ENCODE assay signal across 27 cellular contexts in genomic region chr17:73506470-73507435, GRCh38.
DNase-seq lines count a peak whose midpoint lies in the region; ATAC-seq, FAIRE-seq and TF ChIP-seq lines count a peak whose summit lies in the region.
"Had no signal": no experiment of that assay in that cellular context is flagged by ENCODE, and none has a peak within 500 bp of the region (broad histone marks: within the 10 kb centered on the region; RNA-seq: fewer than 3 reads in every experiment).

No MANE protein-coding gene starts in this region.

- POLR2A ChIA-PET in HepG2 (lab: Yijun Ruan, JAX): no interaction called here

- H3K4me1 ChIP-seq in HepG2 (ENCODE audit: insufficient read depth, low read length) (no peaks in the 10 kb centered on the region), right lobe of liver (no peaks in the 10 kb centered on the region)
- H3K4me1 ChIP-seq: A549, ascending aorta had no signal

- H3K4me3 ChIP-seq in HepG2 (replicated peaks in 1 of 3; ENCODE audit: insufficient read depth in 1 of 3, low read depth in 2 of 3, low read length in 3 of 3): no peak overlapping the region
- no peak overlapping the region for H3K4me3 ChIP-seq in right lobe of liver
- H3K4me3 ChIP-seq: A549, ascending aorta, skin epidermis had no signal

- intact Hi-C loops in HepG2 (cut with micrococcal nuclease; ENCODE audit: unreplicated experiment) (no loop called here), right lobe of liver (cut with DNase I) (no loop called here)

- TF ChIP-seq RAD21 in HepG2 (CRISPR knock-in tag; IDR thresholded peaks at IDR 0.05): no peak

- no peak overlapping the region for H2AFZ ChIP-seq in HepG2 (ENCODE audit: low read length)

- CTCF ChIA-PET in HepG2 (lab: Yijun Ruan, JAX; ENCODE audit: low intra/inter-chr PET ratio, low total read pairs): no interaction called here

- H4K20me1 ChIP-seq in HepG2 (ENCODE audit: insufficient read depth, low read length): no peaks in the 10 kb centered on the region

- H3K4me3 Mint-ChIP-seq in chondrocyte (ENCODE audit: unreplicated experiment): no peak overlapping the region
- no peak overlapping the region for H3K4me3 Mint-ChIP-seq in glutamatergic neuron (ENCODE audit: unreplicated experiment)
- H3K4me3 Mint-ChIP-seq in progenitor cell of endocrine pancreas (ENCODE audit: low read depth): no peak overlapping the region
- H3K4me3 Mint-ChIP-seq: activated CD8-positive, alpha-beta T cell treated with anti-CD3 and anti-CD28 coated beads for 36 hours; activated naive CD8-positive, alpha-beta T cell treated with anti-CD3 and anti-CD28 coated beads for 36 hours; B cell; dendritic cell treated with granulocyte-macrophage colony-stimulating factor and Interleukin-4, amounts not matched to agents 40 ng/mL and 50 ng/mL, for 4 days; H9; type B pancreatic cell had no signal

- no peak overlapping the region for H3K4me2 ChIP-seq in HepG2 (ENCODE audit: low read depth, low read length)
- H3K4me2 ChIP-seq: A549 had no signal

- FAIRE-seq in HepG2 (lab: Jason Lieb, UNC): no peak
- FAIRE-seq: A549, TTC549 had no signal

- H3K36me3 ChIP-seq in HepG2 (replicated peaks in 1 of 2; ENCODE audit: control insufficient read depth in 1 of 2, insufficient read depth in 2 of 2, low read length in 2 of 2): no peaks in the 10 kb centered on the region
- no peaks in the 10 kb centered on the region for H3K36me3 ChIP-seq in right lobe of liver
- H3K36me3 ChIP-seq: ascending aorta, neutrophil had no signal

- TF ChIP-seq POLR2A in HepG2 (IDR thresholded peaks at IDR 0.05; ENCODE audit: insufficient read depth in 1 of 2, low read depth in 2 of 2, low read length in 2 of 2) (no peak), right lobe of liver (IDR thresholded peaks at IDR 0.05) (no peak)

- peak; percentile 19; the same call in 1 of the 3 replicates for ATAC-seq in HepG2
- ATAC-seq in right lobe of liver: no peak
- no peak for ATAC-seq in HG03378 (IDR thresholded peaks at IDR 0.05; ENCODE audit: unreplicated experiment)
- ATAC-seq in GM21447 (IDR thresholded peaks at IDR 0.05; ENCODE audit: unreplicated experiment): no peak
- ATAC-seq: A549; activated CD8-positive, alpha-beta T cell treated with anti-CD3 and anti-CD28 coated beads for 36 hours; Right ventricle myocardium inferior had no signal

- H3K27ac ChIP-seq in HepG2 (ENCODE audit: extremely low read length, insufficient read depth, low read length): no peak overlapping the region
- no peak overlapping the region for H3K27ac ChIP-seq in right lobe of liver
- H3K27ac ChIP-seq: A549, ascending aorta, neutrophil, skin epidermis had no signal

- TF ChIP-seq EP300 in HepG2 (IDR thresholded peaks at IDR 0.05; ENCODE audit: low read depth in 2 of 2, low read length in 2 of 2) (no peak), HepG2 (CRISPR knock-in tag; IDR thresholded peaks at IDR 0.05; ENCODE audit: borderline replicate concordance) (no peak)

- no peaks in the 10 kb centered on the region for H3K9me3 Mint-ChIP-seq in chondrocyte (ENCODE audit: low read depth)
- H3K9me3 Mint-ChIP-seq in glutamatergic neuron (ENCODE audit: unreplicated experiment): peaks cover 9% of the 10 kb centered on the region
- no peaks in the 10 kb centered on the region for H3K9me3 Mint-ChIP-seq in progenitor cell of endocrine pancreas (ENCODE audit: low read depth)
- H3K9me3 Mint-ChIP-seq: activated CD8-positive, alpha-beta T cell treated with anti-CD3 and anti-CD28 coated beads for 36 hours; activated naive CD8-positive, alpha-beta T cell treated with anti-CD3 and anti-CD28 coated beads for 36 hours; dendritic cell treated with granulocyte-macrophage colony-stimulating factor and Interleukin-4, amounts not matched to agents 40 ng/mL and 50 ng/mL, for 4 days had no signal

- no peaks in the 10 kb centered on the region for H3K4me1 Mint-ChIP-seq in chondrocyte (ENCODE audit: low read depth)
- H3K4me1 Mint-ChIP-seq in glutamatergic neuron (ENCODE audit: low read depth, unreplicated experiment): peaks cover 5% of the 10 kb centered on the region
- peaks cover 11% of the 10 kb centered on the region for H3K4me1 Mint-ChIP-seq in progenitor cell of endocrine pancreas (ENCODE audit: low read depth)
- H3K4me1 Mint-ChIP-seq: activated naive CD8-positive, alpha-beta T cell treated with anti-CD3 and anti-CD28 coated beads for 36 hours had no signal

- H3K27me3 ChIP-seq in HepG2 (ENCODE audit: control insufficient read depth in 1 of 2, insufficient read depth in 2 of 2, low read length in 2 of 2) (peaks cover 4 to 50% of the 10 kb centered on the region in 2 experiments; a peak in 4 of 5 replicates), right lobe of liver (no peaks in the 10 kb centered on the region)
- H3K27me3 ChIP-seq: ascending aorta, neutrophil had no signal

- BruUV-seq in HepG2 (replicated peaks; lab: Mats Ljungman, UMichigan): no TSS peak

- H3K79me2 ChIP-seq in HepG2 (ENCODE audit: insufficient read depth, low read length): no peaks in the 10 kb centered on the region

- no peak overlapping the region for H3K9ac ChIP-seq in HepG2 (ENCODE audit: insufficient read depth, low read depth, low read length)

- no peak for DNase-seq in HepG2 (ENCODE audit: low spot score)
- no peak for DNase-seq in right lobe of liver
- DNase-seq in NCI-H69 (lab: John Stamatoyannopoulos, UW): peak; percentile 85
- peak; percentile 73 for DNase-seq in chondrocyte (ENCODE audit: low spot score)
- no peak for DNase-seq in glutamatergic neuron
- no peak for DNase-seq in progenitor cell of endocrine pancreas (ENCODE audit: low spot score, unreplicated experiment)
- DNase-seq: activated CD4-positive, alpha-beta T cell treated with anti-CD3 and anti-CD28 coated beads for 1 hour; activated CD8-positive, alpha-beta T cell treated with anti-CD3 and anti-CD28 coated beads for 36 hours; activated naive CD8-positive, alpha-beta T cell treated with anti-CD3 and anti-CD28 coated beads for 36 hours; caudate nucleus; DMS79 treated with DMSO at 0.1 percent for 48 hours; H9; mammary epithelial cell; NCI-H1092 treated with DMSO at 0.1 percent for 48 hours; NCI-H774; stimulated activated CD4-positive, alpha-beta T cell treated with anti-CD3 and anti-CD28 coated beads, Interleukin-1b, Interleukin-23, amount 100 ng/mL, for 48 hours had no signal

- H3K36me3 Mint-ChIP-seq in chondrocyte (ENCODE audit: low read depth) (peaks cover 2% of the 10 kb centered on the region), glutamatergic neuron (ENCODE audit: unreplicated experiment) (peaks cover 5% of the 10 kb centered on the region), progenitor cell of endocrine pancreas (ENCODE audit: insufficient read depth) (no peaks in the 10 kb centered on the region)
- H3K36me3 Mint-ChIP-seq: type B pancreatic cell had no signal

- TF ChIP-seq CTCF in HepG2 (CRISPR knock-in tag; IDR thresholded peaks at IDR 0.05) (no peak), right lobe of liver (IDR thresholded peaks at IDR 0.05) (no peak), chondrocyte (IDR thresholded peaks at IDR 0.05) (no peak), glutamatergic neuron (IDR thresholded peaks at IDR 0.05; ENCODE audit: partially characterized antibody, unreplicated experiment) (no peak), progenitor cell of endocrine pancreas (IDR thresholded peaks at IDR 0.05; ENCODE audit: unreplicated experiment) (no peak)

- H3K27ac Mint-ChIP-seq in chondrocyte (ENCODE audit: unreplicated experiment): no peak overlapping the region
- no peak overlapping the region for H3K27ac Mint-ChIP-seq in glutamatergic neuron (ENCODE audit: unreplicated experiment)
- H3K27ac Mint-ChIP-seq in progenitor cell of endocrine pancreas: no peak overlapping the region
- H3K27ac Mint-ChIP-seq: activated CD8-positive, alpha-beta T cell treated with anti-CD3 and anti-CD28 coated beads for 36 hours; activated naive CD8-positive, alpha-beta T cell treated with anti-CD3 and anti-CD28 coated beads for 36 hours; B cell; dendritic cell treated with granulocyte-macrophage colony-stimulating factor and Interleukin-4, amounts not matched to agents 40 ng/mL and 50 ng/mL, for 4 days; type B pancreatic cell had no signal

- H3K27me3 Mint-ChIP-seq in chondrocyte (ENCODE audit: low read depth) (no peaks in the 10 kb centered on the region), glutamatergic neuron (ENCODE audit: unreplicated experiment) (peaks cover 10% of the 10 kb centered on the region), progenitor cell of endocrine pancreas (no peaks in the 10 kb centered on the region)
- H3K27me3 Mint-ChIP-seq: activated naive CD8-positive, alpha-beta T cell treated with anti-CD3 and anti-CD28 coated beads for 36 hours; B cell; dendritic cell treated with granulocyte-macrophage colony-stimulating factor and Interleukin-4, amounts not matched to agents 40 ng/mL and 50 ng/mL, for 4 days had no signal

- WGBS in HepG2 (ENCODE audit: low lambda C conversion rate): 3% methylated on average over 6 of the region's 9 CpGs
- 13% methylated on average over 1 of the region's 9 CpGs for WGBS in right lobe of liver (ENCODE audit: insufficient coverage, low coverage, low lambda C conversion rate, missing lambda C conversion rate)

- H3K9me3 ChIP-seq in HepG2 (ENCODE audit: low read length) (no peaks in the 10 kb centered on the region), right lobe of liver (no peaks in the 10 kb centered on the region)
- H3K9me3 ChIP-seq: A549, ascending aorta, neutrophil had no signal

- in situ Hi-C loops in HepG2 (cut with HindIII; ENCODE audit: extremely low pct_ligation_motif_present, low pct_unique_long_range_greater_than_20kb): no loop called here

TF ChIP-seq in HepG2, 621 proteins besides CTCF, POLR2A, EP300 and RAD21 (continues in another document):
- no peak for TF ChIP-seq FOXP1 (IDR thresholded peaks at IDR 0.05)
- TF ChIP-seq FOXP1 (CRISPR knock-in tag; IDR thresholded peaks at IDR 0.05): no peak
- no peak for TF ChIP-seq NR2C2 (CRISPR knock-in tag; IDR thresholded peaks at IDR 0.05; ENCODE audit: borderline replicate concordance)
- TF ChIP-seq KDM6A (CRISPR knock-in tag; IDR thresholded peaks at IDR 0.05; ENCODE audit: low read depth): no peak
- no peak for TF ChIP-seq RFXAP (CRISPR knock-in tag; IDR thresholded peaks at IDR 0.05; ENCODE audit: borderline replicate concordance)
- no peak for TF ChIP-seq MAF1 (CRISPR knock-in tag; IDR thresholded peaks at IDR 0.05; ENCODE audit: borderline replicate concordance)
- TF ChIP-seq SNRNP70 (IDR thresholded peaks at IDR 0.05; ENCODE audit: low read depth, low read length): no peak
- TF ChIP-seq MBD4 (IDR thresholded peaks at IDR 0.05; ENCODE audit: borderline replicate concordance, low read length): no peak
- TF ChIP-seq SAP130 (CRISPR knock-in tag; IDR thresholded peaks at IDR 0.05; ENCODE audit: low read depth): no peak
- TF ChIP-seq HNRNPK (IDR thresholded peaks at IDR 0.05; ENCODE audit: low read depth, low read length, poor library complexity, severe bottlenecking): no peak

Comparison
In these comparisons a context has a peak if more than half of its experiments do, and no peak if none do; other contexts are left out.
1. DNase-seq: peak in NCI-H69 (single experiment) and chondrocyte (single experiment); none in HepG2 (single experiment), right lobe of liver (0 of 3), glutamatergic neuron (single experiment) and progenitor cell of endocrine pancreas (single experiment).